Comparison of ENCODE assay signal across 8 cellular contexts in the genomic region with DNA sequence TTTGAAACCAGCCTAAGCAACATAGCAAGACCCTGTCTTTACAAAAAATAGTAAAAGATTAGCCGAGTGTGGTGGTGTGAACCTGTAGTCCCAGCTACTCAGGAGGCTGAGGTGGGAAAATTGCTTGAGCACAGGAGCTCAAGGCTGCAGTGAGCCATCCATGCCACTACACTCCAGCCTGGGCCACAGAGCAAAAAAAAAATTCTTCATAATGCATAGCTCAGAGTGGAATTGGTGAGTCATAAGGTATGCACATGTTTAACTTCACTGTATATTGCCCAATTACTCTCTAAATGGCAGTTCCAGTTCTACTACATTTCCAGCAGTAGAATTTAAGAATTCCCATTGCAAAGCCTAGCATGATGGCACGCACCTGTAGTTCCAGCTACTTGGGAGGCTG. TPM values are rescaled to one million over a fixed set of nuclear protein-coding genes. Genes with fewer than 3 reads are reported as not detected.
DNase-seq lines count a peak whose midpoint lies in the region; ATAC-seq lines count a peak whose summit lies in the region.
"Had no signal": no experiment of that assay in that cellular context is flagged by ENCODE, and none has a peak within 500 bp of the region (broad histone marks: within the 10 kb centered on the region; RNA-seq: fewer than 3 reads in every experiment).

No MANE protein-coding gene starts in this region.

- peak; percentile 20 for DNase-seq in GF-D8 (lab: John Stamatoyannopoulos, UW)
- peak; percentile 72 for DNase-seq in M059J (ENCODE audit: low read depth)
- DNase-seq in astrocyte of the hippocampus (ENCODE audit: low read depth, low spot score) = peak; percentile 28
- DNase-seq in non-pigmented ciliary epithelial cell (ENCODE audit: low read depth) = peak; percentile 59
- DNase-seq in kidney glomerular epithelial cell (lab: John Stamatoyannopoulos, UW) = no peak
- no peak for DNase-seq in NCI-H82 (lab: John Stamatoyannopoulos, UW)
- DNase-seq: NCI-H1048 had no signal

- ATAC-seq in GM19397 (IDR thresholded peaks at IDR 0.05; ENCODE audit: unreplicated experiment) = no peak

RNA-seq across cellular contexts. Expression of a gene that starts 26.8 kb away (rescaled TPM):
- 20.4 and 33.3 TPM in 2 replicates for total RNA-seq in M059J (2014; rRNA removed; shearing (Covaris generic))

RNA-seq across cellular contexts. Expression of a gene that starts 51.4 kb away (rescaled TPM):
- total RNA-seq in M059J (2014; rRNA removed; shearing (Covaris generic)) = 13.1 and 21.4 TPM in 2 replicates

Comparison
In these comparisons a context has a peak if more than half of its experiments do, and no peak if none do; other contexts are left out.
1. DNase-seq: peak in GF-D8 (single experiment), M059J (single experiment), astrocyte of the hippocampus (single experiment) and non-pigmented ciliary epithelial cell (single experiment); none in kidney glomerular epithelial cell (single experiment) and NCI-H82 (single experiment).